ENCODE assay signal across 10 cellular contexts in genomic region chr19:4390862-4391693, GRCh38. TPM values are rescaled to one million over a fixed set of nuclear protein-coding genes. Genes with fewer than 3 reads are reported as not detected.
A peak's percentile ranks its signal among the peaks of the same experiment; 100 is the strongest.
DNase-seq lines count a peak whose midpoint lies in the region; ATAC-seq, FAIRE-seq and TF ChIP-seq lines count a peak whose summit lies in the region.
"Had no signal": no experiment of that assay in that cellular context is flagged by ENCODE, and none has a peak within 500 bp of the region (broad histone marks: within the 10 kb centered on the region; RNA-seq: fewer than 3 reads in every experiment).

No MANE protein-coding gene starts in this region.

- TF ChIP-seq CTCF in AG10803 (conservative IDR thresholded peaks at IDR 0.05; ENCODE audit: low read length) (no peak), epithelial cell of proximal tubule (conservative IDR thresholded peaks at IDR 0.05; ENCODE audit: low read depth, low read length) (no peak), nephron (IDR thresholded peaks at IDR 0.05; ENCODE audit: unreplicated experiment in 3 of 3) (no peak)

- peak overlapping the region; percentile 39 to 63 (median 45) for H3K4me3 Mint-ChIP-seq in nephron

- peaks cover 10% of the 10 kb centered on the region for H3K36me3 Mint-ChIP-seq in nephron (ENCODE audit: low read depth)
- H3K36me3 Mint-ChIP-seq: natural killer cell had no signal

- DNase-seq in AG10803 (ENCODE audit: low read depth) (no peak), NCI-H2171 treated with DMSO at 0.1 percent for 48 hours (lab: John Stamatoyannopoulos, UW) (peak; percentile 84), epithelial cell of proximal tubule (ENCODE audit: low read depth) (no peak), urothelium cell line (ENCODE audit: low spot score) (no peak), kidney glomerular epithelial cell (lab: John Stamatoyannopoulos, UW) (no peak)
- DNase-seq: natural killer cell, NCI-H446 had no signal

- H3K4me1 Mint-ChIP-seq in nephron = peaks cover 63% of the 10 kb centered on the region

- ATAC-seq in HG03280 (IDR thresholded peaks at IDR 0.05; ENCODE audit: unreplicated experiment) = no peak
- ATAC-seq in HG03108 (IDR thresholded peaks at IDR 0.05; ENCODE audit: unreplicated experiment) = no peak
- ATAC-seq: natural killer cell had no signal

- H3K27me3 Mint-ChIP-seq in nephron (ENCODE audit: low read depth) = no peaks in the 10 kb centered on the region

- no peaks in the 10 kb centered on the region for H3K9me3 Mint-ChIP-seq in nephron
- H3K9me3 Mint-ChIP-seq: natural killer cell had no signal

- H3K4me3 ChIP-seq in AG10803 (ENCODE audit: low read length) (peak overlapping the region; percentile 15; the same call in 1 of the 2 replicates), epithelial cell of proximal tubule (ENCODE audit: low read depth, low read length) (peak overlapping the region; percentile 11)

- H3K27ac Mint-ChIP-seq in nephron = peak overlapping the region; percentile 87 to 96 (median 95)

- no peak for FAIRE-seq in urothelium cell line (lab: Jason Lieb, UNC)

RNA-seq across cellular contexts. Expression of gene SH3GL1, which starts 9.3 kb away (rescaled TPM):
- total RNA-seq in epithelial cell of proximal tubule = 66.5 and 109 TPM in 2 replicates

RNA-seq across cellular contexts. Expression of gene CHAF1A, which starts 11.4 kb away (rescaled TPM):
- 36.7 and 50.2 TPM in 2 replicates for total RNA-seq in epithelial cell of proximal tubule

RNA-seq across cellular contexts. Expression of gene MPND, which starts 47.7 kb away (rescaled TPM):
- 3.9 and 6.3 TPM in 2 replicates for total RNA-seq in epithelial cell of proximal tubule

RNA-seq across cellular contexts. Expression of gene STAP2, which starts 52.5 kb away (rescaled TPM):
- 49.2 and 70.8 TPM in 2 replicates for total RNA-seq in epithelial cell of proximal tubule
